In genomic region chr14:61508526-61508925, GRCh38 we compare ENCODE assay signal across 21 cellular contexts.
A peak's percentile ranks its signal among the peaks of the same experiment; 100 is the strongest.
DNase-seq lines count a peak whose midpoint lies in the region; ATAC-seq and TF ChIP-seq lines count a peak whose summit lies in the region.
"Had no signal": no experiment of that assay in that cellular context is flagged by ENCODE, and none has a peak within 500 bp of the region (broad histone marks: within the 10 kb centered on the region; RNA-seq: fewer than 3 reads in every experiment).

No MANE protein-coding gene starts in this region.

- H3K27me3 ChIP-seq in CD8-positive, alpha-beta T cell (ENCODE audit: insufficient read depth, low read length) = no peaks in the 10 kb centered on the region
- H3K27me3 ChIP-seq in neutrophil (no peaks in the 10 kb centered on the region), suprapubic skin (no peaks in the 10 kb centered on the region), prostate gland (replicated peaks; ENCODE audit: insufficient read depth) (no peaks in the 10 kb centered on the region)
- H3K27me3 ChIP-seq: dorsolateral prefrontal cortex, foreskin keratinocyte, hepatocyte, vagina had no signal

- peaks cover 85% of the 10 kb centered on the region for H3K4me1 Mint-ChIP-seq in activated CD4-positive, alpha-beta T cell treated with anti-CD3 and anti-CD28 coated beads, Interleukin-2, amount 10 ng/mL, durations not matched to agents 7 days and 5 days
- H3K4me1 Mint-ChIP-seq in CD8-positive, alpha-beta T cell (ENCODE audit: low read depth) = peaks cover 87% of the 10 kb centered on the region
- H3K4me1 Mint-ChIP-seq in activated T-helper 1 cell treated with anti-CD3 and anti-CD28 coated beads, Interleukin-12 subunit alpha, Interleukin-12 subunit beta, Interleukin-2, Interleukin-4 antibody, amounts not matched to agents 30 ng/mL and 10 ng/mL and 1 ng/mL, durations not matched to agents 14 hours and 24 hours and 36 hours (ENCODE audit: low read depth) = peaks cover 94% of the 10 kb centered on the region

- no peak for TF ChIP-seq EP300 in suprapubic skin (IDR thresholded peaks at IDR 0.05)

- peaks cover 72% of the 10 kb centered on the region for H3K36me3 Mint-ChIP-seq in activated CD4-positive, alpha-beta T cell treated with anti-CD3 and anti-CD28 coated beads, Interleukin-2, amount 10 ng/mL, durations not matched to agents 7 days and 5 days (ENCODE audit: low read depth)
- H3K36me3 Mint-ChIP-seq in CD8-positive, alpha-beta T cell = peaks cover 79% of the 10 kb centered on the region
- H3K36me3 Mint-ChIP-seq in activated T-helper 1 cell treated with anti-CD3 and anti-CD28 coated beads, Interleukin-12 subunit alpha, Interleukin-12 subunit beta, Interleukin-2, Interleukin-4 antibody, amounts not matched to agents 30 ng/mL and 10 ng/mL and 1 ng/mL, durations not matched to agents 14 hours and 24 hours and 36 hours (ENCODE audit: low read depth) = peaks cover 48% of the 10 kb centered on the region

- 72% methylated on average over 2 of the region's 2 CpGs for WGBS in suprapubic skin
- 46% methylated on average over 2 of the region's 2 CpGs for WGBS in prostate gland

- no peak for DNase-seq in activated CD4-positive, alpha-beta T cell treated with anti-CD3 and anti-CD28 coated beads, Interleukin-2, amount 10 ng/mL, durations not matched to agents 7 days and 5 days
- DNase-seq in activated CD4-positive, alpha-beta T cell treated with anti-CD3 and anti-CD28 coated beads, Interleukin-2, amount 50 U/mL, for 1 hour = no peak
- DNase-seq in CD8-positive, alpha-beta T cell = no peak
- DNase-seq in activated T-helper 1 cell treated with anti-CD3 and anti-CD28 coated beads, Interleukin-12 subunit alpha, Interleukin-12 subunit beta, Interleukin-2, Interleukin-4 antibody, amounts not matched to agents 30 ng/mL and 10 ng/mL and 1 ng/mL, durations not matched to agents 14 hours and 24 hours and 36 hours (ENCODE audit: low spot score) = no peak
- DNase-seq in suprapubic skin (ENCODE audit: low spot score in 2 of 2) = no peak
- DNase-seq in RPMI8226 = no peak
- DNase-seq in prostate gland (ENCODE audit: low spot score) = no peak
- DNase-seq: anterior cingulate cortex; caudate nucleus; DMS 273 treated with DMSO at 0.1 percent for 48 hours; dorsolateral prefrontal cortex; foreskin keratinocyte; NCI-H1417; NCI-H510A treated with DMSO at 0.1 percent for 48 hours; retina; Right ventricle myocardium superior; stimulated activated CD4-positive, alpha-beta T cell treated with anti-CD3 and anti-CD28 coated beads, Interleukin-4, amount 100 ng/mL, for 4 hours; substantia nigra had no signal

- H3K36me3 ChIP-seq in CD8-positive, alpha-beta T cell (ENCODE audit: insufficient read depth, low read length) = peaks cover 21% of the 10 kb centered on the region
- H3K36me3 ChIP-seq in neutrophil (no peaks in the 10 kb centered on the region), suprapubic skin (no peaks in the 10 kb centered on the region), prostate gland (no peaks in the 10 kb centered on the region)
- H3K36me3 ChIP-seq: vagina had no signal

- peaks cover 5% of the 10 kb centered on the region for H3K9me3 Mint-ChIP-seq in activated CD4-positive, alpha-beta T cell treated with anti-CD3 and anti-CD28 coated beads, Interleukin-2, amount 10 ng/mL, durations not matched to agents 7 days and 5 days
- peaks cover 6% of the 10 kb centered on the region for H3K9me3 Mint-ChIP-seq in CD8-positive, alpha-beta T cell
- H3K9me3 Mint-ChIP-seq in activated T-helper 1 cell treated with anti-CD3 and anti-CD28 coated beads, Interleukin-12 subunit alpha, Interleukin-12 subunit beta, Interleukin-2, Interleukin-4 antibody, amounts not matched to agents 30 ng/mL and 10 ng/mL and 1 ng/mL, durations not matched to agents 14 hours and 24 hours and 36 hours = peaks cover 5% of the 10 kb centered on the region

- peak overlapping the region; percentile 36 for H3K27ac Mint-ChIP-seq in activated CD4-positive, alpha-beta T cell treated with anti-CD3 and anti-CD28 coated beads, Interleukin-2, amount 10 ng/mL, durations not matched to agents 7 days and 5 days
- H3K27ac Mint-ChIP-seq in CD8-positive, alpha-beta T cell = peak overlapping the region; percentile 91
- peak overlapping the region; percentile 45 for H3K27ac Mint-ChIP-seq in activated T-helper 1 cell treated with anti-CD3 and anti-CD28 coated beads, Interleukin-12 subunit alpha, Interleukin-12 subunit beta, Interleukin-2, Interleukin-4 antibody, amounts not matched to agents 30 ng/mL and 10 ng/mL and 1 ng/mL, durations not matched to agents 14 hours and 24 hours and 36 hours

- no peak for TF ChIP-seq CTCF in CD8-positive, alpha-beta T cell (IDR thresholded peaks at IDR 0.05)
- TF ChIP-seq CTCF in neutrophil (IDR thresholded peaks at IDR 0.05) (no peak), suprapubic skin (IDR thresholded peaks at IDR 0.05) (no peak), prostate gland (IDR thresholded peaks at IDR 0.05) (no peak)

- H3K9me3 ChIP-seq in CD8-positive, alpha-beta T cell (ENCODE audit: low read length) = no peaks in the 10 kb centered on the region
- H3K9me3 ChIP-seq in neutrophil (no peaks in the 10 kb centered on the region), suprapubic skin (no peaks in the 10 kb centered on the region), prostate gland (no peaks in the 10 kb centered on the region)
- H3K9me3 ChIP-seq: vagina had no signal

- intact Hi-C loops in CD8-positive, alpha-beta T cell (cut with DNase I, micrococcal nuclease) = loop anchor here in 1 of 2 experiments (2.0 kb wide), 1 partner anchor 16 kb away; no protein-coding TSS in a partner anchor
- intact Hi-C loops in activated T-helper 1 cell treated with anti-CD3 and anti-CD28 coated beads, Interleukin-12 subunit alpha, Interleukin-12 subunit beta, Interleukin-2, Interleukin-4 antibody, amounts not matched to agents 30 ng/mL and 10 ng/mL and 1 ng/mL, durations not matched to agents 14 hours and 24 hours and 36 hours (cut with micrococcal nuclease) = no loop called here
- intact Hi-C loops in prostate gland (cut with DNase I) = no loop called here

- H3K27ac ChIP-seq in CD8-positive, alpha-beta T cell (ENCODE audit: low read depth, low read length) = no peak overlapping the region
- H3K27ac ChIP-seq in neutrophil = peak overlapping the region; percentile 40
- H3K27ac ChIP-seq in suprapubic skin = no peak overlapping the region
- no peak overlapping the region for H3K27ac ChIP-seq in prostate gland
- H3K27ac ChIP-seq: foreskin keratinocyte, hepatocyte, vagina had no signal

- peaks cover 87% of the 10 kb centered on the region for H3K4me1 ChIP-seq in CD8-positive, alpha-beta T cell (ENCODE audit: insufficient read depth, low read length)
- H3K4me1 ChIP-seq in neutrophil (ENCODE audit: control insufficient read depth in 1 of 2, insufficient read depth in 1 of 2, low read depth in 1 of 2, low read length in 1 of 2) (peaks cover 20 to 21% of the 10 kb centered on the region in 2 experiments), suprapubic skin (peaks cover 39% of the 10 kb centered on the region), prostate gland (replicated peaks) (no peaks in the 10 kb centered on the region)

- TF ChIP-seq POLR2A in suprapubic skin (IDR thresholded peaks at IDR 0.05) = no peak
- no peak for TF ChIP-seq POLR2A in prostate gland (IDR thresholded peaks at IDR 0.05)

- POLR2A ChIA-PET in activated CD4-positive, alpha-beta T cell treated with anti-CD3 and anti-CD28 coated beads, Interleukin-2, amount 10 ng/mL, durations not matched to agents 7 days and 5 days (lab: Charles Lee) = no interaction called here
- POLR2A ChIA-PET in CD8-positive, alpha-beta T cell (lab: Charles Lee) = no interaction called here

- ATAC-seq in CD8-positive, alpha-beta T cell = no peak
- ATAC-seq: foreskin keratinocyte had no signal

- no peak overlapping the region for H3K4me3 ChIP-seq in CD8-positive, alpha-beta T cell (ENCODE audit: low read depth, low read length)
- H3K4me3 ChIP-seq in neutrophil (ENCODE audit: low read depth in 1 of 2, low read length in 1 of 2) = no peak overlapping the region
- H3K4me3 ChIP-seq in suprapubic skin = no peak overlapping the region
- H3K4me3 ChIP-seq in prostate gland = no peak overlapping the region
- H3K4me3 ChIP-seq: dorsolateral prefrontal cortex, hepatocyte, vagina had no signal

- CTCF ChIA-PET in activated CD4-positive, alpha-beta T cell treated with anti-CD3 and anti-CD28 coated beads, Interleukin-2, amount 10 ng/mL, durations not matched to agents 7 days and 5 days (lab: Charles Lee) = interaction anchor here (0.8 kb wide), 1 partner anchor 11 kb away, joined by 3 read pairs; no protein-coding TSS in a partner anchor
- CTCF ChIA-PET in CD8-positive, alpha-beta T cell (lab: Charles Lee) = no interaction called here

- no peaks in the 10 kb centered on the region for H3K27me3 Mint-ChIP-seq in activated CD4-positive, alpha-beta T cell treated with anti-CD3 and anti-CD28 coated beads, Interleukin-2, amount 10 ng/mL, durations not matched to agents 7 days and 5 days
- H3K27me3 Mint-ChIP-seq in CD8-positive, alpha-beta T cell (ENCODE audit: low read depth) = no peaks in the 10 kb centered on the region
- H3K27me3 Mint-ChIP-seq in activated T-helper 1 cell treated with anti-CD3 and anti-CD28 coated beads, Interleukin-12 subunit alpha, Interleukin-12 subunit beta, Interleukin-2, Interleukin-4 antibody, amounts not matched to agents 30 ng/mL and 10 ng/mL and 1 ng/mL, durations not matched to agents 14 hours and 24 hours and 36 hours (ENCODE audit: insufficient read depth) = no peaks in the 10 kb centered on the region

- H3K4me3 Mint-ChIP-seq in activated CD4-positive, alpha-beta T cell treated with anti-CD3 and anti-CD28 coated beads, Interleukin-2, amount 10 ng/mL, durations not matched to agents 7 days and 5 days = no peak overlapping the region
- no peak overlapping the region for H3K4me3 Mint-ChIP-seq in CD8-positive, alpha-beta T cell
- H3K4me3 Mint-ChIP-seq in activated T-helper 1 cell treated with anti-CD3 and anti-CD28 coated beads, Interleukin-12 subunit alpha, Interleukin-12 subunit beta, Interleukin-2, Interleukin-4 antibody, amounts not matched to agents 30 ng/mL and 10 ng/mL and 1 ng/mL, durations not matched to agents 14 hours and 24 hours and 36 hours = no peak overlapping the region

Comparison
In these comparisons a context has a peak if more than half of its experiments do, and no peak if none do; other contexts are left out.
1. H3K27ac Mint-ChIP-seq: peak in every context shown above with its lines; median percentile 91 in CD8-positive, alpha-beta T cell; 45 in activated T-helper 1 cell treated with anti-CD3 and anti-CD28 coated beads, Interleukin-12 subunit alpha, Interleukin-12 subunit beta, Interleukin-2, Interleukin-4 antibody, amounts not matched to agents 30 ng/mL and 10 ng/mL and 1 ng/mL, durations not matched to agents 14 hours and 24 hours and 36 hours; 36 in activated CD4-positive, alpha-beta T cell treated with anti-CD3 and anti-CD28 coated beads, Interleukin-2, amount 10 ng/mL, durations not matched to agents 7 days and 5 days.